11 cellular contexts compared by ENCODE assay signal in the genomic region with DNA sequence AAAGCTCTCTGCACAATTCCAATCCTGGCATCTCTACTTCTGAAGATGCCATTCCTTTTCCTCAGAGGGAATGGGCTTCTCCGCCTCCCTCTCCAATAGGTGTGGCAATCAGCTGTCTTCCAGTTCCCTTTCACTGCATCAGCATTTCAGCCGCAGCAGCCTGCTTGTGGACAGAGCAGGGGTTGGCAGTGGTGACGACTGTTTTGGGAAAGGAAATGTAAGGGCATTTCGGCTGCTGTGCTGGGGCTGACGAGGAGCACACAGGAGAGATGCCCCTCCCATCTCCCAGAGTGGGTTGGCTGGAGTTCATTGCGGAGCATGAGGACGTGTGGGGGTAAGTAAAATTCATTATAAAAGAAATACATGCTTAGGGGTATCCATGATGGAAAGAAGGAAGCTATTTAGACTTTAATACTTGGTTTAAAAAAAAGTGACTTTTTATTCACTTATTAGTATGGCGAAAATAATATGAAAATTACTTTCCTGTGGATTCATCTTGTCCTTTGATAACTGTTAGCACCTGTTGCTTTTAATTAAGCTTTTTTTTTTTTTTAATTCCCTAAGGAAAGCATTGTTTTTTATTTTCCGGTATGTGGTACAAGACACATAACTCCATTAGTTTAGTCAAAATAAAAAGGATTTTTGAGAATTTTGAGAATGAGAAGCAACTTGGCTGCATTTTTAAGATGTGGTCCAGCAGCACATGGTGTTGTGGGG. TPM values are rescaled to one million over a fixed set of nuclear protein-coding genes. Genes with fewer than 3 reads are reported as not detected.
DNase-seq lines count a peak whose midpoint lies in the region; ATAC-seq, FAIRE-seq and TF ChIP-seq lines count a peak whose summit lies in the region.
"Had no signal": no experiment of that assay in that cellular context is flagged by ENCODE, and none has a peak within 500 bp of the region (broad histone marks: within the 10 kb centered on the region; RNA-seq: fewer than 3 reads in every experiment).

A gene with protein sequence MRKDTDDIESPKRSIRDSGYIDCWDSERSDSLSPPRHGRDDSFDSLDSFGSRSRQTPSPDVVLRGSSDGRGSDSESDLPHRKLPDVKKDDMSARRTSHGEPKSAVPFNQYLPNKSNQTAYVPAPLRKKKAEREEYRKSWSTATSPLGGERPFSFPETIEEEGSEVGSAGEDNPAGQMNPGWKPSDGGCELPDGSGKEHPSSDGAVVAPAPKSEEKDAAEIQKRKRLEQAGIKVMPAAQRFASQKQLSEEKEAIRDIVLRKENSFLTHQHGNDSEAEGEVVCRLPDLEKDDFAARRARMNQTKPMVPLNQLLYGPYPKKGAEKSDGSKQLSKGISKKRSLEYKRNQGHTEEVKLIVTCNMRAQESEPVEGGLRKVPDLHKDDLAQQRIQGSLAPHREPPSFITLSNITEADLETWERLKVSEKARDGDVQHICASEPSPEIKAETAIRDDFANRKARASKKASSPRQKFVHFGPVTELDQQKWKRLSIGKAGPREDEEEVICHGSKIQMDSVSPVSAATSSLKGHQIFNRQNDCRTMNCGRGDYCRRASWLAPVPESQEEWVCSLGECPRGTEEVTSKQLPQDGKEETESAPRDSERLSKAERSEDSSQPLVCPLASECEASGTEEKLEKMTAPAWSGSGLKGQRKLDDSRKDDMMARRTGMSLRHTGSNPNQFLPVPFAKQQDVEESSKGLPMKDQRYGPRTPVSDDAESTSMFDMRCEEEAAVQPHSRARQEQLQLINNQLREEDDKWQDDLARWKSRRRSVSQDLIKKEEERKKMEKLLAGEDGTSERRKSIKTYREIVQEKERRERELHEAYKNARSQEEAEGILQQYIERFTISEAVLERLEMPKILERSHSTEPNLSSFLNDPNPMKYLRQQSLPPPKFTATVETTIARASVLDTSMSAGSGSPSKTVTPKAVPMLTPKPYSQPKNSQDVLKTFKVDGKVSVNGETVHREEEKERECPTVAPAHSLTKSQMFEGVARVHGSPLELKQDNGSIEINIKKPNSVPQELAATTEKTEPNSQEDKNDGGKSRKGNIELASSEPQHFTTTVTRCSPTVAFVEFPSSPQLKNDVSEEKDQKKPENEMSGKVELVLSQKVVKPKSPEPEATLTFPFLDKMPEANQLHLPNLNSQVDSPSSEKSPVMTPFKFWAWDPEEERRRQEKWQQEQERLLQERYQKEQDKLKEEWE (N-terminal part only) (plus strand): TSS at position 141 of the 717 bp plus-strand sequence. CDS start 67,839 bp downstream, outside the sequence.

- no peak within 1 kb of the TSS for H3K4me3 ChIP-seq in stomach

- no peaks in the 10 kb centered on the region for H3K36me3 Mint-ChIP-seq in dendritic cell treated with granulocyte-macrophage colony-stimulating factor and Interleukin-4, amounts not matched to agents 40 ng/mL and 50 ng/mL, for 4 days (ENCODE audit: low read depth)
- H3K36me3 Mint-ChIP-seq in activated CD8-positive, alpha-beta memory T cell treated with anti-CD3 and anti-CD28 coated beads, Interleukin-2, amount 10 ng/mL, durations not matched to agents 7 days and 5 days = no peaks in the 10 kb centered on the region

- no peak for ATAC-seq in HG02884 (IDR thresholded peaks at IDR 0.05; ENCODE audit: unreplicated experiment)
- ATAC-seq in HG03342 (IDR thresholded peaks at IDR 0.05; ENCODE audit: unreplicated experiment) = no peak
- ATAC-seq in activated CD8-positive, alpha-beta memory T cell treated with anti-CD3 and anti-CD28 coated beads, Interleukin-2, amount 10 ng/mL, durations not matched to agents 7 days and 5 days = no peak
- ATAC-seq: effector memory CD8-positive, alpha-beta T cell had no signal

- peaks cover 13% of the 10 kb centered on the region for H3K4me1 Mint-ChIP-seq in dendritic cell treated with granulocyte-macrophage colony-stimulating factor and Interleukin-4, amounts not matched to agents 40 ng/mL and 50 ng/mL, for 4 days (ENCODE audit: low read depth)
- H3K4me1 Mint-ChIP-seq in activated CD8-positive, alpha-beta memory T cell treated with anti-CD3 and anti-CD28 coated beads, Interleukin-2, amount 10 ng/mL, durations not matched to agents 7 days and 5 days = no peaks in the 10 kb centered on the region

- H3K27ac Mint-ChIP-seq in dendritic cell treated with granulocyte-macrophage colony-stimulating factor and Interleukin-4, amounts not matched to agents 40 ng/mL and 50 ng/mL, for 4 days = peak within 1 kb of the TSS; percentile 5
- no peak within 1 kb of the TSS for H3K27ac Mint-ChIP-seq in activated CD8-positive, alpha-beta memory T cell treated with anti-CD3 and anti-CD28 coated beads, Interleukin-2, amount 10 ng/mL, durations not matched to agents 7 days and 5 days
- H3K27ac Mint-ChIP-seq: effector memory CD8-positive, alpha-beta T cell had no signal

- H3K27me3 ChIP-seq in stomach = no peaks in the 10 kb centered on the region

- WGBS in stomach, 5 donors = 44 to 69% (median 57%) methylated on average over 9 of the region's 9 CpGs

- peaks cover 0 to 25% (median 9%) of the 10 kb centered on the region in 4 donors for H3K4me1 ChIP-seq in stomach

- CTCF ChIA-PET in activated CD8-positive, alpha-beta memory T cell treated with anti-CD3 and anti-CD28 coated beads, Interleukin-2, amount 10 ng/mL, durations not matched to agents 7 days and 5 days (lab: Charles Lee) = no interaction called here

- intact Hi-C loops in dendritic cell treated with granulocyte-macrophage colony-stimulating factor and Interleukin-4, amounts not matched to agents 40 ng/mL and 50 ng/mL, for 4 days (cut with micrococcal nuclease) = no loop called here
- intact Hi-C loops in stomach (cut with DNase I; ENCODE audit: low total_unique reads) = no loop called here

- no peaks in the 10 kb centered on the region for H3K9me3 Mint-ChIP-seq in dendritic cell treated with granulocyte-macrophage colony-stimulating factor and Interleukin-4, amounts not matched to agents 40 ng/mL and 50 ng/mL, for 4 days
- no peaks in the 10 kb centered on the region for H3K9me3 Mint-ChIP-seq in activated CD8-positive, alpha-beta memory T cell treated with anti-CD3 and anti-CD28 coated beads, Interleukin-2, amount 10 ng/mL, durations not matched to agents 7 days and 5 days (ENCODE audit: low read depth)

- H3K36me3 ChIP-seq in stomach = no peaks in the 10 kb centered on the region

- FAIRE-seq in H54 (lab: Jason Lieb, UNC) = peak; percentile 81

- no peak for TF ChIP-seq POLR2A in H54 (IDR thresholded peaks at IDR 0.05; ENCODE audit: low read depth, low read length)
- no peak for TF ChIP-seq POLR2A in stomach (IDR thresholded peaks at IDR 0.05)

- H3K27me3 Mint-ChIP-seq in dendritic cell treated with granulocyte-macrophage colony-stimulating factor and Interleukin-4, amounts not matched to agents 40 ng/mL and 50 ng/mL, for 4 days = peaks cover 14% of the 10 kb centered on the region
- H3K27me3 Mint-ChIP-seq in activated CD8-positive, alpha-beta memory T cell treated with anti-CD3 and anti-CD28 coated beads, Interleukin-2, amount 10 ng/mL, durations not matched to agents 7 days and 5 days = no peaks in the 10 kb centered on the region
- H3K27me3 Mint-ChIP-seq: effector memory CD8-positive, alpha-beta T cell had no signal

- peak within 1 kb of the TSS in 3 of 5 donors; percentile 26 to 63 (median 43) for H3K27ac ChIP-seq in stomach

- no peaks in the 10 kb centered on the region for H3K9me3 ChIP-seq in stomach

- H3K4me3 Mint-ChIP-seq in dendritic cell treated with granulocyte-macrophage colony-stimulating factor and Interleukin-4, amounts not matched to agents 40 ng/mL and 50 ng/mL, for 4 days = no peak within 1 kb of the TSS
- no peak within 1 kb of the TSS for H3K4me3 Mint-ChIP-seq in activated CD8-positive, alpha-beta memory T cell treated with anti-CD3 and anti-CD28 coated beads, Interleukin-2, amount 10 ng/mL, durations not matched to agents 7 days and 5 days
- H3K4me3 Mint-ChIP-seq: effector memory CD8-positive, alpha-beta T cell had no signal

- TF ChIP-seq EP300 in stomach (IDR thresholded peaks at IDR 0.05) = no peak

- TF ChIP-seq CTCF in stomach (IDR thresholded peaks at IDR 0.05) = no peak

- DNase-seq in H54 (ENCODE audit: insufficient read length, low spot score) (peak; percentile 27), left kidney (ENCODE audit: low read depth, low spot score) (peak; percentile 21), stomach (no peak), cerebellar nuclear complex (lab: John Stamatoyannopoulos, UW) (no peak)
- no peak for DNase-seq in activated CD8-positive, alpha-beta memory T cell treated with anti-CD3 and anti-CD28 coated beads, Interleukin-2, amount 10 ng/mL, durations not matched to agents 7 days and 5 days
- DNase-seq: activated CD4-positive, alpha-beta T cell treated with anti-CD3 and anti-CD28 coated beads for 4 hours; effector memory CD8-positive, alpha-beta T cell; NCI-H748 treated with DMSO at 0.1 percent for 48 hours had no signal

RNA-seq across cellular contexts. Expression of the gene that starts here (rescaled TPM):
- total RNA-seq in stomach = 10 to 100 TPM; 15.6 to 37.1 (median 23.9) TPM
- 1 to 10 TPM; 4.7 to 7.5 (median 7.5) TPM for polyA plus RNA-seq in stomach
- total RNA-seq in activated CD8-positive, alpha-beta memory T cell treated with anti-CD3 and anti-CD28 coated beads, Interleukin-2, amount 10 ng/mL, durations not matched to agents 7 days and 5 days = not detected

Comparison
In these comparisons a context has a peak if more than half of its experiments do, and no peak if none do; other contexts are left out.
1. RNA of the gene that starts here (total RNA-seq): 15.6 to 37.1 TPM in stomach; not detected in activated CD8-positive, alpha-beta memory T cell treated with anti-CD3 and anti-CD28 coated beads, Interleukin-2, amount 10 ng/mL, durations not matched to agents 7 days and 5 days; every median in the first group is over 10 times any median in the second.
2. DNase-seq: peak in H54 (single experiment) and left kidney (single experiment); none in stomach (single experiment), cerebellar nuclear complex (0 of 2) and activated CD8-positive, alpha-beta memory T cell treated with anti-CD3 and anti-CD28 coated beads, Interleukin-2, amount 10 ng/mL, durations not matched to agents 7 days and 5 days (single experiment).